Comparison of ENCODE assay signal across 17 cellular contexts in genomic region chr15:79075256-79075655, GRCh38. TPM values are rescaled to one million over a fixed set of nuclear protein-coding genes. Genes with fewer than 3 reads are reported as not detected.
DNase-seq lines count a peak whose midpoint lies in the region; ATAC-seq and TF ChIP-seq lines count a peak whose summit lies in the region.
"Had no signal": no experiment of that assay in that cellular context is flagged by ENCODE, and none has a peak within 500 bp of the region (broad histone marks: within the 10 kb centered on the region; RNA-seq: fewer than 3 reads in every experiment).

No MANE protein-coding gene starts in this region.

- no peak for TF ChIP-seq CTCF in CD14-positive monocyte (IDR thresholded peaks at IDR 0.05)
- TF ChIP-seq CTCF in RWPE2 (IDR thresholded peaks at IDR 0.05; ENCODE audit: poor library complexity, severe bottlenecking) = no peak
- TF ChIP-seq CTCF in neural progenitor cell (IDR thresholded peaks at IDR 0.05) = no peak
- TF ChIP-seq CTCF in sigmoid colon (IDR thresholded peaks at IDR 0.05) = no peak
- no peak for TF ChIP-seq CTCF in MCF 10A (IDR thresholded peaks at IDR 0.05; ENCODE audit: unreplicated experiment)

- no peak for TF ChIP-seq EP300 in sigmoid colon (IDR thresholded peaks at IDR 0.05)

- WGBS in sigmoid colon, 2 donors = 46 to 95% methylated on average over 2 of the region's 2 CpGs

- H3K36me3 Mint-ChIP-seq in CD14-positive monocyte (no peaks in the 10 kb centered on the region), neural progenitor cell (no peaks in the 10 kb centered on the region), MCF 10A (ENCODE audit: insufficient read depth, unreplicated experiment) (no peaks in the 10 kb centered on the region)
- H3K36me3 Mint-ChIP-seq: CD4-positive, CD25-positive, alpha-beta regulatory T cell; CD8-positive, alpha-beta T cell had no signal

- DNase-seq in CD14-positive monocyte (ENCODE audit: low spot score) (peak; percentile 5), RWPE2 (ENCODE audit: low spot score) (peak; percentile 57), neural progenitor cell (ENCODE audit: low spot score) (no peak), sigmoid colon (peak; percentile 41), NCI-H2227 (lab: John Stamatoyannopoulos, UW; ENCODE audit: unreplicated experiment) (no peak), MCF 10A (ENCODE audit: unreplicated experiment) (no peak)
- DNase-seq in effector CD8-positive, alpha-beta T cell (lab: John Stamatoyannopoulos, UW) = no peak
- DNase-seq: C1 segment of cervical spinal cord; Caco-2; CD4-positive, CD25-positive, alpha-beta regulatory T cell; CD8-positive, alpha-beta T cell; DMS153; DND-41; GM23248; H7; HCEC 1CT had no signal

- no peak for TF ChIP-seq POLR2A in sigmoid colon (IDR thresholded peaks at IDR 0.05)

- POLR2A ChIA-PET in MCF 10A (lab: Yijun Ruan, JAX) = no interaction called here

- no TSS peak for BruUV-seq in MCF 10A (replicated peaks; lab: Mats Ljungman, UMichigan)

- H3K36me3 ChIP-seq in RWPE2 (ENCODE audit: low read depth) (no peaks in the 10 kb centered on the region), neural progenitor cell (no peaks in the 10 kb centered on the region), sigmoid colon (no peaks in the 10 kb centered on the region)

- H3K27ac Mint-ChIP-seq in CD14-positive monocyte (no peak overlapping the region), neural progenitor cell (peak overlapping the region; percentile 11), MCF 10A (ENCODE audit: low read depth, unreplicated experiment) (no peak overlapping the region)
- H3K27ac Mint-ChIP-seq: CD4-positive, CD25-positive, alpha-beta regulatory T cell; CD8-positive, alpha-beta T cell had no signal

- H3K9me3 Mint-ChIP-seq in CD14-positive monocyte (peaks cover 0 to 2% (median 0%) of the 10 kb centered on the region in 7 donors), neural progenitor cell (no peaks in the 10 kb centered on the region), MCF 10A (ENCODE audit: unreplicated experiment) (no peaks in the 10 kb centered on the region)
- H3K9me3 Mint-ChIP-seq: CD8-positive, alpha-beta T cell had no signal

- H3K4me2 ChIP-seq in neural progenitor cell = no peak overlapping the region

- no peaks in the 10 kb centered on the region for H4K20me1 ChIP-seq in neural progenitor cell (ENCODE audit: low read depth)

- intact Hi-C loops in CD14-positive monocyte (cut with micrococcal nuclease) = no loop called here
- intact Hi-C loops in sigmoid colon (cut with DNase I) = no loop called here
- intact Hi-C loops in MCF 10A (cut with micrococcal nuclease) = no loop called here

- no peak overlapping the region for H3K9ac ChIP-seq in neural progenitor cell
- H3K9ac ChIP-seq: GM23248 had no signal

- H3K4me1 ChIP-seq in RWPE2 (ENCODE audit: insufficient read depth, poor library complexity, severe bottlenecking) = no peaks in the 10 kb centered on the region
- H3K4me1 ChIP-seq in neural progenitor cell = no peaks in the 10 kb centered on the region
- no peaks in the 10 kb centered on the region for H3K4me1 ChIP-seq in sigmoid colon
- H3K4me1 ChIP-seq: Caco-2 had no signal

- H3K4me1 Mint-ChIP-seq in CD14-positive monocyte = peaks cover 5% of the 10 kb centered on the region
- peaks cover 8% of the 10 kb centered on the region for H3K4me1 Mint-ChIP-seq in neural progenitor cell
- no peaks in the 10 kb centered on the region for H3K4me1 Mint-ChIP-seq in MCF 10A (ENCODE audit: insufficient read depth, unreplicated experiment)

- H3F3A ChIP-seq in neural progenitor cell (ENCODE audit: low read depth) = no peaks in the 10 kb centered on the region

- no peaks in the 10 kb centered on the region for H3K79me2 ChIP-seq in neural progenitor cell (ENCODE audit: low read depth)

- no peak overlapping the region for H3K4me3 ChIP-seq in RWPE2 (ENCODE audit: severe bottlenecking)
- H3K4me3 ChIP-seq in neural progenitor cell = no peak overlapping the region
- H3K4me3 ChIP-seq in sigmoid colon = no peak overlapping the region
- H3K4me3 ChIP-seq: GM23248 had no signal

- ATAC-seq in RWPE2 (ENCODE audit: low read depth) (no peak), GM19328 (IDR thresholded peaks at IDR 0.05; ENCODE audit: unreplicated experiment) (no peak)
- ATAC-seq: CD8-positive, alpha-beta T cell had no signal

- H3K27me3 ChIP-seq in RWPE2 (ENCODE audit: insufficient read depth, poor library complexity, severe bottlenecking) = no peaks in the 10 kb centered on the region
- no peaks in the 10 kb centered on the region for H3K27me3 ChIP-seq in neural progenitor cell
- no peaks in the 10 kb centered on the region for H3K27me3 ChIP-seq in sigmoid colon

- H3K27ac ChIP-seq in RWPE2 (ENCODE audit: poor library complexity, severe bottlenecking) (no peak overlapping the region), neural progenitor cell (no peak overlapping the region), sigmoid colon (no peak overlapping the region)
- H3K27ac ChIP-seq: GM23248 had no signal

- H3K27me3 Mint-ChIP-seq in CD14-positive monocyte (ENCODE audit: low read depth in 3 of 3) (peaks cover 0 to 5% (median 2%) of the 10 kb centered on the region in 3 donors), neural progenitor cell (ENCODE audit: insufficient read depth, low read depth) (peaks cover 15% of the 10 kb centered on the region), MCF 10A (ENCODE audit: insufficient read depth, unreplicated experiment) (peaks cover 12% of the 10 kb centered on the region)
- H3K27me3 Mint-ChIP-seq: CD4-positive, CD25-positive, alpha-beta regulatory T cell had no signal

- H3K4me3 Mint-ChIP-seq in CD14-positive monocyte (no peak overlapping the region), neural progenitor cell (no peak overlapping the region), MCF 10A (ENCODE audit: unreplicated experiment) (no peak overlapping the region)
- H3K4me3 Mint-ChIP-seq: CD4-positive, CD25-positive, alpha-beta regulatory T cell; CD8-positive, alpha-beta T cell had no signal

- H3K9me3 ChIP-seq in RWPE2 (ENCODE audit: severe bottlenecking) = no peaks in the 10 kb centered on the region
- no peaks in the 10 kb centered on the region for H3K9me3 ChIP-seq in neural progenitor cell (ENCODE audit: low read depth)
- no peaks in the 10 kb centered on the region for H3K9me3 ChIP-seq in sigmoid colon
- H3K9me3 ChIP-seq: Caco-2 had no signal

- no peak overlapping the region for H2AFZ ChIP-seq in neural progenitor cell (replicated peaks)
- H2AFZ ChIP-seq: GM23248 had no signal

- CTCF ChIA-PET in MCF 10A (lab: Yijun Ruan, JAX) = interaction anchor here (0.8 kb wide), 1 partner anchor 109 kb away, joined by 3 read pairs; no protein-coding TSS in a partner anchor

RNA-seq across cellular contexts. Expression of gene RASGRF1, which starts 15.3 kb away (rescaled TPM):
- not detected for polyA plus RNA-seq in CD14-positive monocyte
- total RNA-seq in neural progenitor cell (ENCODE audit: low replicate concordance) = 0.22 and 0.59 TPM in 2 replicates
- 1 to 10 TPM in 1 of 4 donors, under 1 TPM in 2, not detected in 1; 0.14 to 1.2 (median 0.55) TPM for total RNA-seq in sigmoid colon
- polyA plus RNA-seq in sigmoid colon = under 1 TPM; 0.46 to 0.76 (median 0.60) TPM
- 0.29 and 0.70 TPM in 2 replicates for total RNA-seq in MCF 10A (2022)
- total RNA-seq: CD4-positive, CD25-positive, alpha-beta regulatory T cell; CD8-positive, alpha-beta T cell; GM23248 had no signal
- polyA plus RNA-seq: CD4-positive, CD25-positive, alpha-beta regulatory T cell; GM23248 had no signal

Comparison
In these comparisons a context has a peak if more than half of its experiments do, and no peak if none do; other contexts are left out.
1. DNase-seq: peak in CD14-positive monocyte (single experiment), RWPE2 (single experiment) and sigmoid colon (single experiment); none in neural progenitor cell (single experiment), effector CD8-positive, alpha-beta T cell (single experiment), NCI-H2227 (single experiment) and MCF 10A (single experiment).